9 cellular contexts compared by ENCODE assay signal in genomic region chr3:172154768-172155649, GRCh38.
DNase-seq lines count a peak whose midpoint lies in the region; ATAC-seq and FAIRE-seq lines count a peak whose summit lies in the region.
"Had no signal": no experiment of that assay in that cellular context is flagged by ENCODE, and none has a peak within 500 bp of the region (broad histone marks: within the 10 kb centered on the region; RNA-seq: fewer than 3 reads in every experiment).

No MANE protein-coding gene starts in this region.

- H3K36me3 Mint-ChIP-seq in dendritic cell treated with granulocyte-macrophage colony-stimulating factor and Interleukin-4, amounts not matched to agents 40 ng/mL and 50 ng/mL, for 4 days (ENCODE audit: low read depth) = peaks cover 21% of the 10 kb centered on the region

- ATAC-seq in HG03039 (IDR thresholded peaks at IDR 0.05; ENCODE audit: unreplicated experiment) = peak; percentile 78
- ATAC-seq in GM21515 (IDR thresholded peaks at IDR 0.05; ENCODE audit: unreplicated experiment) = no peak
- ATAC-seq in HG03520 (IDR thresholded peaks at IDR 0.05; ENCODE audit: unreplicated experiment) = no peak

- peak overlapping the region; percentile 7 for H3K4me3 Mint-ChIP-seq in dendritic cell treated with granulocyte-macrophage colony-stimulating factor and Interleukin-4, amounts not matched to agents 40 ng/mL and 50 ng/mL, for 4 days

- H3K27ac Mint-ChIP-seq in dendritic cell treated with granulocyte-macrophage colony-stimulating factor and Interleukin-4, amounts not matched to agents 40 ng/mL and 50 ng/mL, for 4 days = peak overlapping the region; percentile 51

- H3K27ac ChIP-seq in skin epidermis = peak overlapping the region in 14 of 21 experiments; percentile 24 to 80 (median 43)

- intact Hi-C loops in dendritic cell treated with granulocyte-macrophage colony-stimulating factor and Interleukin-4, amounts not matched to agents 40 ng/mL and 50 ng/mL, for 4 days (cut with micrococcal nuclease) = no loop called here

- H3K27me3 Mint-ChIP-seq in dendritic cell treated with granulocyte-macrophage colony-stimulating factor and Interleukin-4, amounts not matched to agents 40 ng/mL and 50 ng/mL, for 4 days = no peaks in the 10 kb centered on the region

- H3K9me3 Mint-ChIP-seq in dendritic cell treated with granulocyte-macrophage colony-stimulating factor and Interleukin-4, amounts not matched to agents 40 ng/mL and 50 ng/mL, for 4 days = no peaks in the 10 kb centered on the region

- DNase-seq in GM19239 (ENCODE audit: insufficient read length, low spot score) (no peak), NCI-H524 (lab: John Stamatoyannopoulos, UW) (no peak), anterior cingulate cortex (lab: John Stamatoyannopoulos, UW) (no peak)
- DNase-seq: hippocampal formation had no signal

- no peak overlapping the region for H3K4me3 ChIP-seq in skin epidermis

- FAIRE-seq in GM19239 (lab: Jason Lieb, UNC) = peak; percentile 11

- peaks cover 70% of the 10 kb centered on the region for H3K4me1 Mint-ChIP-seq in dendritic cell treated with granulocyte-macrophage colony-stimulating factor and Interleukin-4, amounts not matched to agents 40 ng/mL and 50 ng/mL, for 4 days (ENCODE audit: low read depth)
